8 cellular contexts compared by ENCODE assay signal in genomic region chr22:46079861-46080821, GRCh38.
DNase-seq lines count a peak whose midpoint lies in the region; ATAC-seq and TF ChIP-seq lines count a peak whose summit lies in the region.

No MANE protein-coding gene starts in this region.

- DNase-seq in COLO829 (ENCODE audit: low spot score) (peak; percentile 88), NOMO-1 (lab: John Stamatoyannopoulos, UW; ENCODE audit: unreplicated experiment in 2 of 2) (peak; percentile 88 to 90), osteocyte (ENCODE audit: extremely low spot score, unreplicated experiment) (no peak), nephron progenitor cell (no peak), iPS-NIHi7 (ENCODE audit: extremely low spot score) (no peak)
- no peak for DNase-seq in stimulated activated CD4-positive, alpha-beta T cell treated with anti-CD3 and anti-CD28 coated beads, Interleukin-1b, Interleukin-23, amount 100 ng/mL, for 48 hours

- ATAC-seq in GM18502 (IDR thresholded peaks at IDR 0.05; ENCODE audit: poor library complexity, unreplicated experiment): no peak

- H3K9me3 Mint-ChIP-seq in osteocyte (ENCODE audit: unreplicated experiment) (no peaks in the 10 kb centered on the region), nephron progenitor cell (no peaks in the 10 kb centered on the region)

- H3K27me3 Mint-ChIP-seq in osteocyte (ENCODE audit: unreplicated experiment): no peaks in the 10 kb centered on the region
- H3K27me3 Mint-ChIP-seq in nephron progenitor cell (ENCODE audit: low read depth, poor library complexity): peaks cover 30% of the 10 kb centered on the region

- H3K36me3 Mint-ChIP-seq in osteocyte (ENCODE audit: unreplicated experiment) (peaks cover 37% of the 10 kb centered on the region), nephron progenitor cell (ENCODE audit: low read depth) (no peaks in the 10 kb centered on the region)

- H3K27ac Mint-ChIP-seq in osteocyte (ENCODE audit: unreplicated experiment) (peak overlapping the region; percentile 57), nephron progenitor cell (no peak overlapping the region)

- peak overlapping the region; percentile 47 to 67 for H3K4me3 ChIP-seq in esophagus (ENCODE audit: low read depth in 1 of 2, low read length in 2 of 2)

- no peak for TF ChIP-seq CTCF in osteocyte (IDR thresholded peaks at IDR 0.05)
- no peak for TF ChIP-seq CTCF in nephron progenitor cell (IDR thresholded peaks at IDR 0.05)

- H3K4me3 Mint-ChIP-seq in osteocyte (ENCODE audit: unreplicated experiment) (no peak overlapping the region), nephron progenitor cell (no peak overlapping the region)

- H3K36me3 ChIP-seq in esophagus (ENCODE audit: control insufficient read depth in 2 of 2, insufficient read depth in 2 of 2, low read length in 1 of 2): peaks cover 0 to 17% of the 10 kb centered on the region in 2 donors

- peaks cover 20 to 40% of the 10 kb centered on the region in 2 donors for H3K4me1 ChIP-seq in esophagus (ENCODE audit: control insufficient read depth in 2 of 2, insufficient read depth in 2 of 2, low read length in 1 of 2)

- no peaks in the 10 kb centered on the region for H3K27me3 ChIP-seq in esophagus (ENCODE audit: control insufficient read depth in 1 of 2, insufficient read depth in 2 of 2, low read length in 2 of 2)

- WGBS in esophagus, 2 donors: 21 to 33% methylated on average over 49 to 57 of the region's 57 CpGs

- H3K4me1 Mint-ChIP-seq in osteocyte (ENCODE audit: unreplicated experiment): peaks cover 78% of the 10 kb centered on the region
- peaks cover 5% of the 10 kb centered on the region for H3K4me1 Mint-ChIP-seq in nephron progenitor cell

- no peaks in the 10 kb centered on the region for H3K9me3 ChIP-seq in esophagus (ENCODE audit: control insufficient read depth in 2 of 2, insufficient read depth in 1 of 2, low read depth in 1 of 2, low read length in 1 of 2)

- peak overlapping the region; percentile 92 to 99 for H3K27ac ChIP-seq in esophagus (ENCODE audit: low read depth in 2 of 2, low read length in 1 of 2)

Comparison
In these comparisons a context has a peak if more than half of its experiments do, and no peak if none do; other contexts are left out.
1. DNase-seq: peak in COLO829 (single experiment) and NOMO-1 (2 of 2); none in osteocyte (single experiment), nephron progenitor cell (single experiment), iPS-NIHi7 (single experiment) and stimulated activated CD4-positive, alpha-beta T cell treated with anti-CD3 and anti-CD28 coated beads, Interleukin-1b, Interleukin-23, amount 100 ng/mL, for 48 hours (single experiment).